Comparison of ENCODE assay signal across 38 cellular contexts in the genomic region with DNA sequence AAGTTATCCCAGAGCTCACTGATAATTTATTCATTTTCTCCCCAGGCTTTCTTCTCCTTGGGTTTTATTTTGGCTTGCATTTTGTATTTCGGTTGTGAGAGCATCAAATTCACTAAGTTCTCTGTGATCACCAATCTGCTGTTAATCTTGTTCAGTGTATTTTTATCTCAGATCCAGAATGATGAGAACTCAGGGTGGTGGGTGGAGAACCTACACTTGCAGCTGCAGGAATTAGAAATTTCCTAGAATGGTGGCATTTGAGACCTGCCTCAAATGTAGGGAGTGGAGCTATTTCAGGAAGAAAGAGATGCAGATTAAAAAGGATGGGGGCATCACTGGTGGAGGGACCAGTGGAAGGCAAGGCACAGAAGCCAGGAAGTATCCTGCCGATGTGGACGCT.
"Had no signal": no experiment of that assay in that cellular context is flagged by ENCODE, and none has a peak within 500 bp of the region (broad histone marks: within the 10 kb centered on the region; RNA-seq: fewer than 3 reads in every experiment).

No MANE protein-coding gene starts in this region.

- H3K9me3 Mint-ChIP-seq: activated naive CD4-positive, alpha-beta T cell treated with anti-CD3 and anti-CD28 coated beads for 36 hours; activated naive CD4-positive, alpha-beta T cell treated with anti-CD3 and anti-CD28 coated beads, Interleukin-2, amount 10 ng/mL, durations not matched to agents 7 days and 5 days; activated naive CD4-positive, alpha-beta T cell treated with anti-CD3 and anti-CD28 coated beads, Interleukin-2, amount 50 U/mL, for 24 hours; activated naive CD8-positive, alpha-beta T cell treated with anti-CD3 and anti-CD28 coated beads for 36 hours; activated naive CD8-positive, alpha-beta T cell treated with anti-CD3 and anti-CD28 coated beads, Interleukin-2, amount 50 U/mL, for 24 hours; activated T-cell treated with anti-CD3 and anti-CD28 coated beads, Interleukin-2, amount 50 U/mL, for 24 hours; activated T-cell treated with anti-CD3 and anti-CD28 coated beads, Interleukin-2, amount 50 U/mL, for 4 hours; activated T-cell treated with anti-CD3 and anti-CD28 coated beads, Interleukin-2, amount 50 U/mL, for 72 hours; activated T-helper 1 cell treated with anti-CD3 and anti-CD28 coated beads, Interleukin-12 subunit alpha, Interleukin-12 subunit beta, Interleukin-2, Interleukin-4 antibody, amounts not matched to agents 30 ng/mL and 10 ng/mL and 1 ng/mL, durations not matched to agents 14 hours and 24 hours and 36 hours; activated T-helper 17 cell treated with anti-CD3 and anti-CD28 coated beads, Interleukin-2, amount 50 U/mL, for 72 hours; activated T-helper 2 cell treated with anti-CD3 and anti-CD28 coated beads, Interferon-gamma antibody, Interleukin-2, Interleukin-4, amounts not matched to agents 10 μg/mL and 5 μg/mL and 100 μg/mL, durations not matched to agents 14 hours and 24 hours and 36 hours; central memory CD8-positive, alpha-beta T cell had no signal

- H3K4me1 ChIP-seq: adrenal gland, ascending aorta, body of pancreas, breast epithelium had no signal

- H3K27me3 ChIP-seq: adrenal gland, ascending aorta, body of pancreas, breast epithelium, cardiac muscle cell had no signal

- H3K36me3 ChIP-seq: adrenal gland, ascending aorta, brain microvascular endothelial cell, breast epithelium, cardiac muscle cell had no signal

- DNase-seq: activated effector memory CD4-positive, alpha-beta T cell treated with anti-CD3 and anti-CD28 coated beads, Interleukin-2, amount 50 U/mL, for 16 hours; activated effector memory CD4-positive, alpha-beta T cell treated with Interleukin-2 at 50 U/mL for 16 hours; activated gamma-delta T cell; activated gamma-delta T cell treated with Interleukin-2 at 50 U/mL for 16 hours; activated naive CD4-positive, alpha-beta T cell; activated naive CD4-positive, alpha-beta T cell treated with anti-CD3 and anti-CD28 coated beads for 36 hours; activated naive CD4-positive, alpha-beta T cell treated with anti-CD3 and anti-CD28 coated beads, Interleukin-2, amount 10 ng/mL, durations not matched to agents 7 days and 5 days; activated naive CD4-positive, alpha-beta T cell treated with anti-CD3 and anti-CD28 coated beads, Interleukin-2, amount 50 U/mL, for 16 hours; activated naive CD4-positive, alpha-beta T cell treated with Interleukin-2 at 50 U/mL for 16 hours; activated naive CD8-positive, alpha-beta T cell treated with anti-CD3 and anti-CD28 coated beads for 36 hours; activated naive CD8-positive, alpha-beta T cell treated with anti-CD3 and anti-CD28 coated beads, Interleukin-2, amount 10 ng/mL, durations not matched to agents 7 days and 5 days; activated naive CD8-positive, alpha-beta T cell treated with anti-CD3 and anti-CD28 coated beads, Interleukin-2, amount 50 U/mL, for 24 hours; activated T-cell treated with anti-CD3 and anti-CD28 coated beads for 4 hours; activated T-cell treated with anti-CD3 and anti-CD28 coated beads, Interleukin-2, amount 50 U/mL, for 1 hour; activated T-cell treated with anti-CD3 and anti-CD28 coated beads, Interleukin-2, amount 50 U/mL, for 24 hours; activated T-cell treated with anti-CD3 and anti-CD28 coated beads, Interleukin-2, amount 50 U/mL, for 4 hours; activated T-cell treated with anti-CD3 and anti-CD28 coated beads, Interleukin-2, amount 50 U/mL, for 48 hours; activated T-cell treated with anti-CD3 and anti-CD28 coated beads, Interleukin-2, amount 50 U/mL, for 72 hours; adrenal gland; amniotic stem cell; amygdala; anterior cingulate cortex; aorta; body of pancreas; brain microvascular endothelial cell; central memory CD4-positive, alpha-beta T cell; cerebellar nuclear complex had no signal

- H3K27me3 Mint-ChIP-seq: activated naive CD4-positive, alpha-beta T cell treated with anti-CD3 and anti-CD28 coated beads, Interleukin-2, amount 50 U/mL, for 24 hours; activated naive CD8-positive, alpha-beta T cell; brain had no signal

- H3K9me3 ChIP-seq: adrenal gland, body of pancreas had no signal

- H3K4me1 Mint-ChIP-seq: activated naive CD4-positive, alpha-beta T cell treated with anti-CD3 and anti-CD28 coated beads, Interleukin-2, amount 10 ng/mL, durations not matched to agents 7 days and 5 days; activated naive CD4-positive, alpha-beta T cell treated with anti-CD3 and anti-CD28 coated beads, Interleukin-2, amount 50 U/mL, for 24 hours; activated naive CD8-positive, alpha-beta T cell treated with anti-CD3 and anti-CD28 coated beads for 36 hours; activated naive CD8-positive, alpha-beta T cell treated with anti-CD3 and anti-CD28 coated beads, Interleukin-2, amount 10 ng/mL, durations not matched to agents 7 days and 5 days; activated naive CD8-positive, alpha-beta T cell treated with anti-CD3 and anti-CD28 coated beads, Interleukin-2, amount 50 U/mL, for 24 hours; activated T-helper 17 cell treated with anti-CD3 and anti-CD28 coated beads, Interleukin-2, amount 50 U/mL, for 72 hours; brain; central memory CD8-positive, alpha-beta T cell had no signal

- H3K27ac ChIP-seq: adrenal gland, ascending aorta, body of pancreas, brain microvascular endothelial cell, breast epithelium, cardiac muscle cell had no signal

- H3K36me3 Mint-ChIP-seq: activated naive CD4-positive, alpha-beta T cell treated with anti-CD3 and anti-CD28 coated beads, Interleukin-2, amount 10 ng/mL, durations not matched to agents 7 days and 5 days; activated naive CD4-positive, alpha-beta T cell treated with anti-CD3 and anti-CD28 coated beads, Interleukin-2, amount 50 U/mL, for 24 hours; activated naive CD4-positive, alpha-beta T cell treated with anti-CD3 and anti-CD28 coated beads, Interleukin-2, amount 50 U/mL, for 72 hours; brain had no signal

- H3K27ac Mint-ChIP-seq: activated naive CD4-positive, alpha-beta T cell treated with anti-CD3 and anti-CD28 coated beads for 36 hours; activated naive CD4-positive, alpha-beta T cell treated with anti-CD3 and anti-CD28 coated beads, Interleukin-2, amount 10 ng/mL, durations not matched to agents 7 days and 5 days; activated naive CD4-positive, alpha-beta T cell treated with anti-CD3 and anti-CD28 coated beads, Interleukin-2, amount 50 U/mL, for 24 hours; activated naive CD4-positive, alpha-beta T cell treated with anti-CD3 and anti-CD28 coated beads, Interleukin-2, amount 50 U/mL, for 72 hours; activated naive CD8-positive, alpha-beta T cell; activated naive CD8-positive, alpha-beta T cell treated with anti-CD3 and anti-CD28 coated beads for 36 hours; activated naive CD8-positive, alpha-beta T cell treated with anti-CD3 and anti-CD28 coated beads, Interleukin-2, amount 10 ng/mL, durations not matched to agents 7 days and 5 days; activated naive CD8-positive, alpha-beta T cell treated with anti-CD3 and anti-CD28 coated beads, Interleukin-2, amount 50 U/mL, for 24 hours; activated T-cell treated with anti-CD3 and anti-CD28 coated beads, Interleukin-2, amount 50 U/mL, for 24 hours; activated T-cell treated with anti-CD3 and anti-CD28 coated beads, Interleukin-2, amount 50 U/mL, for 72 hours; activated T-helper 1 cell treated with anti-CD3 and anti-CD28 coated beads, Interleukin-12 subunit alpha, Interleukin-12 subunit beta, Interleukin-2, Interleukin-4 antibody, amounts not matched to agents 30 ng/mL and 10 ng/mL and 1 ng/mL, durations not matched to agents 14 hours and 24 hours and 36 hours; activated T-helper 17 cell treated with anti-CD3 and anti-CD28 coated beads, Interleukin-2, amount 50 U/mL, for 72 hours; activated T-helper 2 cell treated with anti-CD3 and anti-CD28 coated beads, Interferon-gamma antibody, Interleukin-2, Interleukin-4, amounts not matched to agents 10 μg/mL and 5 μg/mL and 100 μg/mL, durations not matched to agents 14 hours and 24 hours and 36 hours; brain had no signal

- H3K4me3 ChIP-seq: adrenal gland, ascending aorta, body of pancreas, breast epithelium, cardiac muscle cell had no signal

- H3K4me3 Mint-ChIP-seq: activated naive CD4-positive, alpha-beta T cell treated with anti-CD3 and anti-CD28 coated beads for 36 hours; activated naive CD4-positive, alpha-beta T cell treated with anti-CD3 and anti-CD28 coated beads, Interleukin-2, amount 10 ng/mL, durations not matched to agents 7 days and 5 days; activated naive CD4-positive, alpha-beta T cell treated with anti-CD3 and anti-CD28 coated beads, Interleukin-2, amount 50 U/mL, for 24 hours; activated naive CD8-positive, alpha-beta T cell; activated naive CD8-positive, alpha-beta T cell treated with anti-CD3 and anti-CD28 coated beads for 36 hours; activated naive CD8-positive, alpha-beta T cell treated with anti-CD3 and anti-CD28 coated beads, Interleukin-2, amount 10 ng/mL, durations not matched to agents 7 days and 5 days; activated naive CD8-positive, alpha-beta T cell treated with anti-CD3 and anti-CD28 coated beads, Interleukin-2, amount 50 U/mL, for 24 hours; activated T-cell treated with anti-CD3 and anti-CD28 coated beads, Interleukin-2, amount 50 U/mL, for 24 hours; activated T-cell treated with anti-CD3 and anti-CD28 coated beads, Interleukin-2, amount 50 U/mL, for 4 hours; activated T-cell treated with anti-CD3 and anti-CD28 coated beads, Interleukin-2, amount 50 U/mL, for 72 hours; activated T-helper 1 cell treated with anti-CD3 and anti-CD28 coated beads, Interleukin-12 subunit alpha, Interleukin-12 subunit beta, Interleukin-2, Interleukin-4 antibody, amounts not matched to agents 30 ng/mL and 10 ng/mL and 1 ng/mL, durations not matched to agents 14 hours and 24 hours and 36 hours; activated T-helper 17 cell treated with anti-CD3 and anti-CD28 coated beads, Interleukin-2, amount 50 U/mL, for 72 hours; brain; central memory CD8-positive, alpha-beta T cell had no signal
